Comparison of ENCODE assay signal across 18 cellular contexts in the genomic region with DNA sequence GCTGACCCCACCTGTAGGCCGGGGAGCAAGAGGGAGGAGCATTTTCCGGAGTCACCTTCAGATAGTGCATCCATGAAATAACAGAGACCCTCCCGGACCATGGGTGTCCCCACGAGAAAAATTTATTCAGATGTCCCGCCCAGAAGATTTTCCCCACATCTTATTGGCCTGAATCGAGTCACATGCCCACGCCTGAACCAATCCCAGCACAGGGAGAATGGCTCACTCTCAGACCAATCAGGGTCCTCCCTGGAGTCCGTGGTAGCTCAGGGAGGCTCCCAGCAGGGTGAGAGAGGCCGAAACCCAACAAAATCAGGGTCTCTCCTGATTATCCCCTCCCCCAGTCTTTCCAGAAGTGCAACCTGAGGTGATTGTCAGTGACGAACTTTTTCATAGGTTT.
"Had no signal": no experiment of that assay in that cellular context is flagged by ENCODE, and none has a peak within 500 bp of the region (broad histone marks: within the 10 kb centered on the region; RNA-seq: fewer than 3 reads in every experiment).

No MANE protein-coding gene starts in this region.

- H3K36me3 ChIP-seq: colonic mucosa, right atrium auricular region, transverse colon had no signal

- DNase-seq: activated B cell treated with CpG ODN at 0.5 μM for 24 hours; activated CD4-positive, alpha-beta T cell treated with anti-CD3 and anti-CD28 coated beads, Interleukin-2, amount 10 ng/mL, durations not matched to agents 24 days and 14 days; activated CD8-positive, alpha-beta memory T cell treated with anti-CD3 and anti-CD28 coated beads, Interleukin-2, amount 50 U/mL, for 48 hours; activated gamma-delta T cell treated with Interleukin-2 at 50 U/mL for 16 hours; activated naive CD8-positive, alpha-beta T cell treated with anti-CD3 and anti-CD28 coated beads for 36 hours; amygdala; body of pancreas; caudate nucleus; colonic mucosa; foreskin fibroblast; glutamatergic neuron; occipital lobe; stimulated activated CD4-positive, alpha-beta T cell treated with anti-CD3 and anti-CD28 coated beads, Interleukin-4, amount 100 ng/mL, for 1 hour; stimulated activated naive CD4-positive, alpha-beta T cell; T-helper 2 cell; transverse colon had no signal

- H3K4me3 ChIP-seq: body of pancreas, colonic mucosa, right atrium auricular region, transverse colon had no signal

- H3K9me3 ChIP-seq: body of pancreas, colonic mucosa, right atrium auricular region, transverse colon had no signal

- FAIRE-seq: TTC549 had no signal

- H3K27ac ChIP-seq: body of pancreas, colonic mucosa, right atrium auricular region, transverse colon had no signal

- ATAC-seq: body of pancreas had no signal

- H3K27me3 ChIP-seq: body of pancreas, colonic mucosa, right atrium auricular region, transverse colon had no signal

- H3K4me1 ChIP-seq: colonic mucosa had no signal
